ENCODE assay signal across 1 cellular context in the genomic region with DNA sequence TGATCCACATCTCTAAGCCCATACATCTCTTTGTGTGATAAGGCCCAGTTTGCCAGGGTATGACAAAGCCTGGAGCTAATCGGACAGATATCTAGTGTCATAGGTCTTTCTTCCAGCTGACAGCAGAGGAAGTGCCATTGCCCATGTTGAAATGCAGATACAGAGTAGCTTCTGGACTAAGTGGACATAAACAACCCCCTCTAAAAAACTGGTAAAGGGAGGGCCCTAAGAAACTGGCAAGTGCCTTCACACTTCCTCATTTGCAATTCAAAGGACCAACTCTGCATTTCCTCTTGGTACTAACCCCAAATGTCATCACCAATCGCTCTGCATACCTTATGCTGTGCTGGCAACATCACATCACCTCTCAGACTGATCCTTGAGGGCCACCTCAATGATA.
A peak's percentile ranks its signal among the peaks of the same experiment; 100 is the strongest.
TF ChIP-seq lines count a peak whose summit lies in the region.

No MANE protein-coding gene starts in this region.

TF ChIP-seq in K562, 482 proteins besides CTCF, POLR2A, EP300 and RAD21 (continued from another document):
- TF ChIP-seq ZNF699 (CRISPR knock-in tag; IDR thresholded peaks at IDR 0.05; ENCODE audit: insufficient replicate concordance) (no peak), HDAC6 (IDR thresholded peaks at IDR 0.05; ENCODE audit: low read depth, low read length) (no peak), SNRNP70 (optimal IDR thresholded peaks at IDR 0.05; ENCODE audit: low read depth, low read length) (no peak), NR2C2 (CRISPR knock-in tag; IDR thresholded peaks at IDR 0.05) (no peak), NR2C2 (tag; IDR thresholded peaks at IDR 0.05) (peak; percentile 61; the same call in 1 of the 2 replicates)
- TF ChIP-seq, protein P1, sequence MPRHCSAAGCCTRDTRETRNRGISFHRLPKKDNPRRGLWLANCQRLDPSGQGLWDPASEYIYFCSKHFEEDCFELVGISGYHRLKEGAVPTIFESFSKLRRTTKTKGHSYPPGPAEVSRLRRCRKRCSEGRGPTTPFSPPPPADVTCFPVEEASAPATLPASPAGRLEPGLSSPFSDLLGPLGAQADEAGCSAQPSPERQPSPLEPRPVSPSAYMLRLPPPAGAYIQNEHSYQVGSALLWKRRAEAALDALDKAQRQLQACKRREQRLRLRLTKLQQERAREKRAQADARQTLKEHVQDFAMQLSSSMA (CRISPR knock-in tag; IDR thresholded peaks at IDR 0.05) = no peak
- TF ChIP-seq, protein P2, sequence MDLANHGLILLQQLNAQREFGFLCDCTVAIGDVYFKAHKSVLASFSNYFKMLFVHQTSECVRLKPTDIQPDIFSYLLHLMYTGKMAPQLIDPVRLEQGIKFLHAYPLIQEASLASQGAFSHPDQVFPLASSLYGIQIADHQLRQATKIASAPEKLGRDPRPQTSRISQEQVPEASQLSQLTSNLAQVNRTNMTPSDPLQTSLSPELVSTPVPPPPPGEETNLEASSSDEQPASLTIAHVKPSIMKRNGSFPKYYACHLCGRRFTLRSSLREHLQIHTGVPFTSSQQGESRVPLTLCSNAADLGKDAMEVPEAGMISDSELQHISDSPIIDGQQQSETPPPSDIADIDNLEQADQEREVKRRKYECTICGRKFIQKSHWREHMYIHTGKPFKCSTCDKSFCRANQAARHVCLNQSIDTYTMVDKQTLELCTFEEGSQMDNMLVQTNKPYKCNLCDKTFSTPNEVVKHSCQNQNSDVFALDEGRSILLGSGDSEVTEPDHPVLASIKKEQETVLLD (IDR thresholded peaks at IDR 0.05) = no peak
- TF ChIP-seq, protein P3, sequence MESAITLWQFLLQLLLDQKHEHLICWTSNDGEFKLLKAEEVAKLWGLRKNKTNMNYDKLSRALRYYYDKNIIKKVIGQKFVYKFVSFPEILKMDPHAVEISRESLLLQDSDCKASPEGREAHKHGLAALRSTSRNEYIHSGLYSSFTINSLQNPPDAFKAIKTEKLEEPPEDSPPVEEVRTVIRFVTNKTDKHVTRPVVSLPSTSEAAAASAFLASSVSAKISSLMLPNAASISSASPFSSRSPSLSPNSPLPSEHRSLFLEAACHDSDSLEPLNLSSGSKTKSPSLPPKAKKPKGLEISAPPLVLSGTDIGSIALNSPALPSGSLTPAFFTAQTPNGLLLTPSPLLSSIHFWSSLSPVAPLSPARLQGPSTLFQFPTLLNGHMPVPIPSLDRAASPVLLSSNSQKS (CRISPR knock-in tag; IDR thresholded peaks at IDR 0.05) = no peak
- TF ChIP-seq, protein P4, sequence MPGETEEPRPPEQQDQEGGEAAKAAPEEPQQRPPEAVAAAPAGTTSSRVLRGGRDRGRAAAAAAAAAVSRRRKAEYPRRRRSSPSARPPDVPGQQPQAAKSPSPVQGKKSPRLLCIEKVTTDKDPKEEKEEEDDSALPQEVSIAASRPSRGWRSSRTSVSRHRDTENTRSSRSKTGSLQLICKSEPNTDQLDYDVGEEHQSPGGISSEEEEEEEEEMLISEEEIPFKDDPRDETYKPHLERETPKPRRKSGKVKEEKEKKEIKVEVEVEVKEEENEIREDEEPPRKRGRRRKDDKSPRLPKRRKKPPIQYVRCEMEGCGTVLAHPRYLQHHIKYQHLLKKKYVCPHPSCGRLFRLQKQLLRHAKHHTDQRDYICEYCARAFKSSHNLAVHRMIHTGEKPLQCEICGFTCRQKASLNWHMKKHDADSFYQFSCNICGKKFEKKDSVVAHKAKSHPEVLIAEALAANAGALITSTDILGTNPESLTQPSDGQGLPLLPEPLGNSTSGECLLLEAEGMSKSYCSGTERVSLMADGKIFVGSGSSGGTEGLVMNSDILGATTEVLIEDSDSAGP (CRISPR knock-in tag; IDR thresholded peaks at IDR 0.05) = no peak
